Comparison of ENCODE assay signal across 10 cellular contexts in genomic region chr15:41779662-41780157, GRCh38. TPM values are rescaled to one million over a fixed set of nuclear protein-coding genes. Genes with fewer than 3 reads are reported as not detected.
DNase-seq lines count a peak whose midpoint lies in the region; ATAC-seq and TF ChIP-seq lines count a peak whose summit lies in the region.
"Had no signal": no experiment of that assay in that cellular context is flagged by ENCODE, and none has a peak within 500 bp of the region (broad histone marks: within the 10 kb centered on the region; RNA-seq: fewer than 3 reads in every experiment).

No MANE protein-coding gene starts in this region.

- H3K4me3 Mint-ChIP-seq in activated T-cell treated with anti-CD3 and anti-CD28 coated beads, Interleukin-2, amount 50 U/mL, for 72 hours: peak overlapping the region in 1 of 2 donors; percentile 28
- peak overlapping the region; percentile 23 for H3K4me3 Mint-ChIP-seq in activated T-helper 17 cell treated with anti-CD3 and anti-CD28 coated beads, Interleukin-2, amount 50 U/mL, for 72 hours

- H3K4me1 Mint-ChIP-seq in activated T-cell treated with anti-CD3 and anti-CD28 coated beads, Interleukin-2, amount 50 U/mL, for 72 hours (ENCODE audit: low read depth): peaks cover 59% of the 10 kb centered on the region
- peaks cover 48% of the 10 kb centered on the region for H3K4me1 Mint-ChIP-seq in activated T-helper 17 cell treated with anti-CD3 and anti-CD28 coated beads, Interleukin-2, amount 50 U/mL, for 72 hours

- H3K4me3 ChIP-seq in right atrium auricular region: no peak overlapping the region

- no peaks in the 10 kb centered on the region for H3K9me3 ChIP-seq in right atrium auricular region

- no peaks in the 10 kb centered on the region for H3K36me3 ChIP-seq in right atrium auricular region

- H3K9me3 Mint-ChIP-seq in activated T-cell treated with anti-CD3 and anti-CD28 coated beads, Interleukin-2, amount 50 U/mL, for 72 hours: no peaks in the 10 kb centered on the region
- no peaks in the 10 kb centered on the region for H3K9me3 Mint-ChIP-seq in activated T-helper 17 cell treated with anti-CD3 and anti-CD28 coated beads, Interleukin-2, amount 50 U/mL, for 72 hours

- TF ChIP-seq CTCF in right atrium auricular region (IDR thresholded peaks at IDR 0.05): no peak

- ATAC-seq in activated T-cell treated with anti-CD3 and anti-CD28 coated beads, Interleukin-2, amount 50 U/mL, for 72 hours (replicated peaks in 1 of 2): peak; percentile 28 to 32
- peak; percentile 57 for ATAC-seq in activated T-helper 17 cell treated with anti-CD3 and anti-CD28 coated beads, Interleukin-2, amount 50 U/mL, for 72 hours (replicated peaks)
- ATAC-seq in GM18867 (IDR thresholded peaks at IDR 0.05; ENCODE audit: unreplicated experiment): no peak
- ATAC-seq in HG02885 (IDR thresholded peaks at IDR 0.05; ENCODE audit: poor library complexity, unreplicated experiment): no peak
- ATAC-seq: Panc1 had no signal

- H3K27ac Mint-ChIP-seq in activated T-cell treated with anti-CD3 and anti-CD28 coated beads, Interleukin-2, amount 50 U/mL, for 72 hours: peak overlapping the region; percentile 18
- H3K27ac Mint-ChIP-seq in activated T-helper 17 cell treated with anti-CD3 and anti-CD28 coated beads, Interleukin-2, amount 50 U/mL, for 72 hours: peak overlapping the region; percentile 71

- H3K27ac ChIP-seq in right atrium auricular region: peak overlapping the region; percentile 47 to 53
- H3K27ac ChIP-seq in temporal lobe (ENCODE audit: low read depth, low read length): peak overlapping the region; percentile 17

- no peak for DNase-seq in activated T-cell treated with anti-CD3 and anti-CD28 coated beads, Interleukin-2, amount 50 U/mL, for 72 hours
- no peak for DNase-seq in activated T-cell treated with anti-CD3 and anti-CD28 coated beads, Interleukin-2, amount 50 U/mL, for 1 hour
- DNase-seq in right atrium auricular region (ENCODE audit: low spot score) (no peak), NCI-H69 (lab: John Stamatoyannopoulos, UW) (no peak)
- DNase-seq: activated CD4-positive, alpha-beta T cell treated with anti-CD3 and anti-CD28 coated beads for 48 hours had no signal

- no peaks in the 10 kb centered on the region for H3K27me3 ChIP-seq in right atrium auricular region

- H3K36me3 Mint-ChIP-seq in activated T-cell treated with anti-CD3 and anti-CD28 coated beads, Interleukin-2, amount 50 U/mL, for 72 hours (ENCODE audit: insufficient read depth in 2 of 2): no peaks in the 10 kb centered on the region
- H3K36me3 Mint-ChIP-seq in activated T-helper 17 cell treated with anti-CD3 and anti-CD28 coated beads, Interleukin-2, amount 50 U/mL, for 72 hours (ENCODE audit: low read depth): peaks cover 31% of the 10 kb centered on the region

- no peaks in the 10 kb centered on the region for H3K27me3 Mint-ChIP-seq in activated T-cell treated with anti-CD3 and anti-CD28 coated beads, Interleukin-2, amount 50 U/mL, for 72 hours (ENCODE audit: low read depth)
- no peaks in the 10 kb centered on the region for H3K27me3 Mint-ChIP-seq in activated T-helper 17 cell treated with anti-CD3 and anti-CD28 coated beads, Interleukin-2, amount 50 U/mL, for 72 hours

- peaks cover 4 to 37% of the 10 kb centered on the region in 2 donors for H3K4me1 ChIP-seq in right atrium auricular region

RNA-seq across cellular contexts. Expression of gene MAPKBP1, which starts 5.4 kb away (rescaled TPM):
- total RNA-seq in activated T-cell treated with anti-CD3 and anti-CD28 coated beads, Interleukin-2, amount 50 U/mL, for 72 hours: 10 to 100 TPM; 16.0 to 17.7 TPM
- 10 to 100 TPM; 33.7 to 45.5 TPM for total RNA-seq in activated T-helper 17 cell treated with anti-CD3 and anti-CD28 coated beads, Interleukin-2, amount 50 U/mL, for 72 hours
- total RNA-seq in right atrium auricular region (10 to 100 TPM; 10.5 TPM), temporal lobe (34.7 TPM)

RNA-seq across cellular contexts. Expression of gene JMJD7, which starts 48.2 kb away (rescaled TPM):
- 10 to 100 TPM; 15.2 to 16.0 TPM for total RNA-seq in activated T-cell treated with anti-CD3 and anti-CD28 coated beads, Interleukin-2, amount 50 U/mL, for 72 hours
- 10 to 100 TPM; 12.0 to 16.6 TPM for total RNA-seq in activated T-helper 17 cell treated with anti-CD3 and anti-CD28 coated beads, Interleukin-2, amount 50 U/mL, for 72 hours
- 10 to 100 TPM in 1 of 2 donors, 1 to 10 TPM in 1; 6.4 to 11.7 TPM for total RNA-seq in right atrium auricular region
- total RNA-seq in temporal lobe: 2.2 TPM

RNA-seq across cellular contexts. Expression of gene PLA2G4B, which starts 58.9 kb away (rescaled TPM):
- total RNA-seq in activated T-cell treated with anti-CD3 and anti-CD28 coated beads, Interleukin-2, amount 50 U/mL, for 72 hours: 1 to 10 TPM; 4.4 to 9.1 TPM
- total RNA-seq in activated T-helper 17 cell treated with anti-CD3 and anti-CD28 coated beads, Interleukin-2, amount 50 U/mL, for 72 hours: 1 to 10 TPM; 2.7 to 8.3 TPM
- 1 to 10 TPM; 1.3 to 1.4 TPM for total RNA-seq in right atrium auricular region
- 3.7 TPM for total RNA-seq in temporal lobe

Comparison
In these comparisons a context has a peak if more than half of its experiments do, and no peak if none do; other contexts are left out.
1. ATAC-seq: peak in activated T-cell treated with anti-CD3 and anti-CD28 coated beads, Interleukin-2, amount 50 U/mL, for 72 hours (2 of 2) and activated T-helper 17 cell treated with anti-CD3 and anti-CD28 coated beads, Interleukin-2, amount 50 U/mL, for 72 hours (single experiment); none in GM18867 (single experiment) and HG02885 (single experiment).